In genomic region chr12:6529291-6529737, GRCh38 we compare ENCODE assay signal across 22 cellular contexts. TPM values are rescaled to one million over a fixed set of nuclear protein-coding genes. Genes with fewer than 3 reads are reported as not detected.
A peak's percentile ranks its signal among the peaks of the same experiment; 100 is the strongest.
DNase-seq lines count a peak whose midpoint lies in the region; ATAC-seq, FAIRE-seq and TF ChIP-seq lines count a peak whose summit lies in the region.
"Had no signal": no experiment of that assay in that cellular context is flagged by ENCODE, and none has a peak within 500 bp of the region (broad histone marks: within the 10 kb centered on the region; RNA-seq: fewer than 3 reads in every experiment).

No MANE protein-coding gene starts in this region.

- BruUV-seq in HepG2 (replicated peaks; lab: Mats Ljungman, UMichigan), result no TSS peak

- TF ChIP-seq CTCF in HepG2 (CRISPR knock-in tag; IDR thresholded peaks at IDR 0.05), result no peak
- TF ChIP-seq CTCF in right lobe of liver (IDR thresholded peaks at IDR 0.05), result no peak
- no peak for TF ChIP-seq CTCF in RWPE1 (conservative IDR thresholded peaks at IDR 0.05; ENCODE audit: low read depth)
- no peak for TF ChIP-seq CTCF in keratinocyte (optimal IDR thresholded peaks at IDR 0.05 in 1 of 3, IDR thresholded peaks at IDR 0.05 in 1 of 3, conservative IDR thresholded peaks at IDR 0.05 in 1 of 3; ENCODE audit: extremely low read depth in 1 of 3, insufficient read depth in 2 of 3, low read length in 3 of 3)

- WGBS in HepG2 (ENCODE audit: low lambda C conversion rate), result 96% methylated on average over 5 of the region's 9 CpGs
- 100% methylated on average over 3 of the region's 9 CpGs for WGBS in right lobe of liver (ENCODE audit: insufficient coverage, low coverage, low lambda C conversion rate, missing lambda C conversion rate)

- no peak overlapping the region for H3K27ac ChIP-seq in HepG2 (ENCODE audit: extremely low read length, insufficient read depth, low read length)
- H3K27ac ChIP-seq in right lobe of liver, result no peak overlapping the region
- H3K27ac ChIP-seq in RWPE1, result peak overlapping the region; percentile 44
- H3K27ac ChIP-seq in keratinocyte (ENCODE audit: control insufficient read depth, insufficient read depth, low read length), result peak overlapping the region; percentile 20
- H3K27ac ChIP-seq: foreskin keratinocyte, lower lobe of right lung, testis had no signal

- TF ChIP-seq EP300 in HepG2 (IDR thresholded peaks at IDR 0.05; ENCODE audit: low read depth in 2 of 2, low read length in 2 of 2) (no peak), HepG2 (CRISPR knock-in tag; IDR thresholded peaks at IDR 0.05; ENCODE audit: borderline replicate concordance) (no peak)

- in situ Hi-C loops in HepG2 (cut with HindIII; ENCODE audit: extremely low pct_ligation_motif_present, low pct_unique_long_range_greater_than_20kb), result no loop called here

- H3K4me1 ChIP-seq in HepG2 (ENCODE audit: insufficient read depth, low read length), result peaks cover 28% of the 10 kb centered on the region
- peaks cover 0 to 20% (median 10%) of the 10 kb centered on the region in 4 donors for H3K4me1 ChIP-seq in right lobe of liver
- H3K4me1 ChIP-seq in keratinocyte (ENCODE audit: control insufficient read depth, extremely low read depth, insufficient read depth, low read length), result peaks cover 41% of the 10 kb centered on the region

- TF ChIP-seq RAD21 in HepG2 (CRISPR knock-in tag; IDR thresholded peaks at IDR 0.05), result no peak

- no peak for DNase-seq in HepG2 (ENCODE audit: low spot score)
- no peak for DNase-seq in right lobe of liver
- DNase-seq in RWPE1 (ENCODE audit: low spot score), result no peak
- no peak for DNase-seq in keratinocyte (ENCODE audit: low read depth, low spot score)
- DNase-seq in foreskin melanocyte, result no peak
- DNase-seq: DMS79; hippocampal formation; lower lobe of right lung; NCI-H146; NCI-H2171; NCI-H69; stimulated activated CD4-positive, alpha-beta T cell treated with anti-CD3 and anti-CD28 coated beads, Interleukin-15, amount 100 ng/mL, for 24 hours; SW 1271; testis had no signal

- H3K9ac ChIP-seq in HepG2 (ENCODE audit: insufficient read depth, low read depth, low read length) (no peak overlapping the region), keratinocyte (ENCODE audit: control insufficient read depth, extremely low read depth, insufficient read depth, low read length) (peak overlapping the region; percentile 4)

- H4K20me1 ChIP-seq in HepG2 (ENCODE audit: insufficient read depth, low read length), result no peaks in the 10 kb centered on the region
- no peaks in the 10 kb centered on the region for H4K20me1 ChIP-seq in keratinocyte (ENCODE audit: control insufficient read depth, extremely low read depth, insufficient read depth, low read length)

- intact Hi-C loops in HepG2 (cut with micrococcal nuclease; ENCODE audit: unreplicated experiment), result no loop called here
- intact Hi-C loops in right lobe of liver (cut with DNase I), result no loop called here

- no peak for ATAC-seq in HepG2
- no peak for ATAC-seq in right lobe of liver
- ATAC-seq in GM21576 (IDR thresholded peaks at IDR 0.05; ENCODE audit: unreplicated experiment), result no peak
- no peak for ATAC-seq in HG02885 (IDR thresholded peaks at IDR 0.05; ENCODE audit: poor library complexity, unreplicated experiment)
- ATAC-seq: activated CD4-positive, CD25-positive, alpha-beta regulatory T cell treated with anti-CD3 and anti-CD28 coated beads, Interleukin-2, amount 50 U/mL, for 24 hours; activated T-helper 17 cell treated with anti-CD3 and anti-CD28 coated beads, Interleukin-2, amount 50 U/mL, for 72 hours; lower lobe of right lung; right cardiac atrium had no signal

- dilution Hi-C loops in keratinocyte (cut with MboI; ENCODE audit: extremely low pct_ligation_motif_present, low sequenced_read_pairs), result no loop called here

- no peak overlapping the region for H3K4me2 ChIP-seq in HepG2 (ENCODE audit: low read depth, low read length)
- peak overlapping the region; percentile 39 for H3K4me2 ChIP-seq in keratinocyte (ENCODE audit: control insufficient read depth, extremely low read depth, insufficient read depth, low read depth, low read length)

- no peak overlapping the region for H2AFZ ChIP-seq in HepG2 (ENCODE audit: low read length)
- H2AFZ ChIP-seq in keratinocyte (ENCODE audit: control insufficient read depth, low read length), result no peak overlapping the region

- TF ChIP-seq POLR2A in HepG2 (IDR thresholded peaks at IDR 0.05; ENCODE audit: insufficient read depth in 1 of 2, low read depth in 2 of 2, low read length in 2 of 2) (no peak), right lobe of liver (IDR thresholded peaks at IDR 0.05) (no peak)

- no peaks in the 10 kb centered on the region for H3K9me1 ChIP-seq in keratinocyte (ENCODE audit: control insufficient read depth, extremely low read depth, insufficient read depth, low read length)

- H3K79me2 ChIP-seq in HepG2 (ENCODE audit: insufficient read depth, low read length), result peaks cover 8% of the 10 kb centered on the region
- peaks cover under 1% of the 10 kb centered on the region for H3K79me2 ChIP-seq in keratinocyte (ENCODE audit: control insufficient read depth, insufficient read depth, low read length)

- H3K36me3 ChIP-seq in HepG2 (replicated peaks in 1 of 2; ENCODE audit: control insufficient read depth in 1 of 2, insufficient read depth in 2 of 2, low read length in 2 of 2), result peaks cover 40 to 67% of the 10 kb centered on the region in 2 experiments
- H3K36me3 ChIP-seq in right lobe of liver, result peaks cover 0 to 63% (median 17%) of the 10 kb centered on the region in 4 donors
- H3K36me3 ChIP-seq in keratinocyte (ENCODE audit: control insufficient read depth in 2 of 2, extremely low read depth in 1 of 2, insufficient read depth in 2 of 2, low read length in 2 of 2), result peaks cover 16 to 56% of the 10 kb centered on the region in 2 experiments

- POLR2A ChIA-PET in HepG2 (lab: Yijun Ruan, JAX) (interaction anchor here (1.2 kb wide), 1 partner anchor 9 kb away, joined by 3 read pairs; no protein-coding TSS in a partner anchor), RWPE1 (lab: Yijun Ruan, JAX; ENCODE audit: low non-redundant PET) (no interaction called here)

- FAIRE-seq in HepG2 (lab: Jason Lieb, UNC), result no peak
- no peak for FAIRE-seq in keratinocyte (lab: Jason Lieb, UNC)
- FAIRE-seq: GM12892 had no signal

- H3K9me3 ChIP-seq in HepG2 (ENCODE audit: low read length) (no peaks in the 10 kb centered on the region), right lobe of liver (no peaks in the 10 kb centered on the region), keratinocyte (ENCODE audit: control insufficient read depth, low read depth, low read length) (no peaks in the 10 kb centered on the region)
- H3K9me3 ChIP-seq: HAP-1, lower lobe of right lung, testis had no signal

- no peak overlapping the region for H3K4me3 ChIP-seq in HepG2 (replicated peaks in 1 of 3; ENCODE audit: insufficient read depth in 1 of 3, low read depth in 2 of 3, low read length in 3 of 3)
- no peak overlapping the region for H3K4me3 ChIP-seq in right lobe of liver
- no peak overlapping the region for H3K4me3 ChIP-seq in keratinocyte (ENCODE audit: control insufficient read depth in 2 of 3, extremely low read depth in 1 of 3, insufficient read depth in 2 of 3, low read depth in 1 of 3, low read length in 3 of 3)
- H3K4me3 ChIP-seq: HAP-1, lower lobe of right lung, testis had no signal

- H3K27me3 ChIP-seq in HepG2 (ENCODE audit: control insufficient read depth in 1 of 2, insufficient read depth in 2 of 2, low read length in 2 of 2) (no peaks in the 10 kb centered on the region), right lobe of liver (no peaks in the 10 kb centered on the region), keratinocyte (ENCODE audit: control insufficient read depth, extremely low read depth, insufficient read depth, low read length) (no peaks in the 10 kb centered on the region)
- H3K27me3 ChIP-seq: foreskin keratinocyte, testis had no signal

- CTCF ChIA-PET in HepG2 (lab: Yijun Ruan, JAX; ENCODE audit: low intra/inter-chr PET ratio, low total read pairs) (no interaction called here), RWPE1 (lab: Yijun Ruan, JAX) (interaction anchor here (0.7 to 1.1 kb wide), 2 partner anchors 29 to 362 kb away, joined by 3 to 7 read pairs; no protein-coding TSS in a partner anchor)

RNA-seq across cellular contexts. Expression of gene GAPDH, which starts 5.0 kb away (rescaled TPM):
- total RNA-seq in HepG2 (2016; rRNA removed; fragmentation: Illumina TruSeq; extraction: Trizol) (3,038 and 4,052 TPM in 2 replicates), right lobe of liver (1,000 to 10,000 TPM in 4 of 6 experiments, 100 to 1,000 TPM in 2; 788 to 3,247 (median 1,580) TPM)
- 4,250 and 4,349 TPM in 2 replicates for total RNA-seq in HepG2 (2016; cell fraction: cytosol; rRNA removed; fragmentation: Illumina TruSeq; extraction: Trizol; ENCODE audit: low read depth)
- 3,016 and 4,088 TPM in 2 replicates for total RNA-seq in HepG2 (2016; cell fraction: insoluble cytoplasmic fraction; rRNA removed; fragmentation: Illumina TruSeq; extraction: Trizol)
- total RNA-seq in HepG2 (2016; cell fraction: membrane; rRNA removed; fragmentation: Illumina TruSeq; extraction: Trizol), result 3,384 and 3,615 TPM in 2 replicates
- total RNA-seq in HepG2 (2016; cell fraction: nucleus; rRNA removed; fragmentation: Illumina TruSeq; extraction: Trizol), result 1,080 and 1,144 TPM in 2 replicates
- polyA plus RNA-seq in HepG2 (2011; rRNA removed) (12,395 and 12,722 TPM in 2 replicates), keratinocyte (8,390 to 11,361 TPM (median 8,495 TPM) in 3 replicates)
- polyA plus RNA-seq in HepG2 (2011; cell fraction: cytosol; rRNA removed), result 13,143 and 20,886 TPM in 2 replicates
- 4,563 and 5,385 TPM in 2 replicates for polyA plus RNA-seq in HepG2 (2011; cell fraction: nucleus; rRNA removed)
- 4,491 and 5,608 TPM in 2 replicates for polyA plus RNA-seq in HepG2 (2012)
- 5,853 and 5,973 TPM in 2 replicates for polyA plus RNA-seq in HepG2 (2016; cell fraction: cytosol; fragmentation: Illumina TruSeq; extraction: Trizol; ENCODE audit: low read depth)
- polyA plus RNA-seq in HepG2 (2016; cell fraction: insoluble cytoplasmic fraction; fragmentation: Illumina TruSeq; extraction: Trizol; ENCODE audit: low read depth), result 5,263 and 5,331 TPM in 2 replicates
- polyA plus RNA-seq in HepG2 (2016; cell fraction: membrane; fragmentation: Illumina TruSeq; extraction: Trizol; ENCODE audit: low read depth), result 4,187 and 4,205 TPM in 2 replicates
- polyA plus RNA-seq in HepG2 (2016; cell fraction: nucleus; fragmentation: Illumina TruSeq; extraction: Trizol; ENCODE audit: insufficient read depth, low read depth), result 2,003 and 2,068 TPM in 2 replicates
- polyA minus RNA-seq in HepG2 (2011; rRNA and poly(A)+ RNA removed; ENCODE audit: low replicate concordance), result 14,131 and 14,841 TPM in 2 replicates
- polyA minus RNA-seq in HepG2 (2011; cell fraction: cytosol; rRNA and poly(A)+ RNA removed), result 5,645 and 5,680 TPM in 2 replicates
- 1,044 and 1,523 TPM in 2 replicates for polyA minus RNA-seq in HepG2 (2011; cell fraction: nucleus; rRNA and poly(A)+ RNA removed)
- polyA plus RNA-seq in keratinocyte (2011; ENCODE audit: low read depth), result 464 TPM
- polyA plus RNA-seq in keratinocyte (2011; cell fraction: cytosol; rRNA removed), result 9,909 and 15,796 TPM in 2 replicates
- 2,407 and 3,190 TPM in 2 replicates for polyA plus RNA-seq in keratinocyte (2011; cell fraction: nucleus; rRNA removed)
- polyA plus RNA-seq in keratinocyte (2012; ENCODE audit: low replicate concordance), result 2,657 and 5,888 TPM in 2 replicates
- polyA minus RNA-seq in keratinocyte, result 9,189 to 16,538 TPM (median 11,739 TPM) in 3 replicates
- 9,400 TPM for polyA minus RNA-seq in keratinocyte (2011; cell fraction: cytosol; rRNA and poly(A)+ RNA removed)
- 1,390 and 1,424 TPM in 2 replicates for polyA minus RNA-seq in keratinocyte (2011; cell fraction: nucleus; rRNA and poly(A)+ RNA removed)

RNA-seq across cellular contexts. Expression of gene IFFO1, which starts 26.5 kb away (rescaled TPM):
- 7.0 and 12.8 TPM in 2 replicates for total RNA-seq in HepG2 (2016; rRNA removed; fragmentation: Illumina TruSeq; extraction: Trizol)
- total RNA-seq in HepG2 (2016; cell fraction: cytosol; rRNA removed; fragmentation: Illumina TruSeq; extraction: Trizol; ENCODE audit: low read depth), result 2.3 and 2.6 TPM in 2 replicates
- total RNA-seq in HepG2 (2016; cell fraction: insoluble cytoplasmic fraction; rRNA removed; fragmentation: Illumina TruSeq; extraction: Trizol), result 6.1 and 12.5 TPM in 2 replicates
- total RNA-seq in HepG2 (2016; cell fraction: membrane; rRNA removed; fragmentation: Illumina TruSeq; extraction: Trizol), result 4.1 and 5.9 TPM in 2 replicates
- total RNA-seq in HepG2 (2016; cell fraction: nucleus; rRNA removed; fragmentation: Illumina TruSeq; extraction: Trizol), result 13.7 and 16.1 TPM in 2 replicates
- polyA plus RNA-seq in HepG2 (2011; rRNA removed), result 14.6 and 18.3 TPM in 2 replicates
- 7.8 and 9.6 TPM in 2 replicates for polyA plus RNA-seq in HepG2 (2011; cell fraction: cytosol; rRNA removed)
- polyA plus RNA-seq in HepG2 (2011; cell fraction: nucleus; rRNA removed), result 132 TPM in 2 replicates
- 8.0 and 11.7 TPM in 2 replicates for polyA plus RNA-seq in HepG2 (2012)
- polyA plus RNA-seq in HepG2 (2016; cell fraction: cytosol; fragmentation: Illumina TruSeq; extraction: Trizol; ENCODE audit: low read depth), result 1.9 TPM in 2 replicates
- 6.6 and 8.2 TPM in 2 replicates for polyA plus RNA-seq in HepG2 (2016; cell fraction: insoluble cytoplasmic fraction; fragmentation: Illumina TruSeq; extraction: Trizol; ENCODE audit: low read depth)
- 3.2 and 3.5 TPM in 2 replicates for polyA plus RNA-seq in HepG2 (2016; cell fraction: membrane; fragmentation: Illumina TruSeq; extraction: Trizol; ENCODE audit: low read depth)
- 54.2 and 55.8 TPM in 2 replicates for polyA plus RNA-seq in HepG2 (2016; cell fraction: nucleus; fragmentation: Illumina TruSeq; extraction: Trizol; ENCODE audit: insufficient read depth, low read depth)
- 0.61 and 11.8 TPM in 2 replicates for polyA minus RNA-seq in HepG2 (2011; rRNA and poly(A)+ RNA removed; ENCODE audit: low replicate concordance)
- polyA minus RNA-seq in HepG2 (2011; cell fraction: cytosol; rRNA and poly(A)+ RNA removed), result 2.9 and 3.4 TPM in 2 replicates
- 12.5 and 14.4 TPM in 2 replicates for polyA minus RNA-seq in HepG2 (2011; cell fraction: nucleus; rRNA and poly(A)+ RNA removed)
- 1 to 10 TPM; 5.5 to 9.3 (median 7.4) TPM for total RNA-seq in right lobe of liver
- polyA plus RNA-seq in keratinocyte, result 0.67 to 1.0 TPM (median 0.75 TPM) in 3 replicates
- 0.12 TPM for polyA plus RNA-seq in keratinocyte (2011; ENCODE audit: low read depth)
- polyA plus RNA-seq in keratinocyte (2011; cell fraction: cytosol; rRNA removed), result 0.28 and 0.70 TPM in 2 replicates
- polyA plus RNA-seq in keratinocyte (2011; cell fraction: nucleus; rRNA removed), result 1.0 and 1.3 TPM in 2 replicates
- 0.24 and 0.58 TPM in 2 replicates for polyA plus RNA-seq in keratinocyte (2012; ENCODE audit: low replicate concordance)
- 0.30 to 0.80 TPM (median 0.53 TPM) in 3 replicates for polyA minus RNA-seq in keratinocyte
- polyA minus RNA-seq in keratinocyte (2011; cell fraction: cytosol; rRNA and poly(A)+ RNA removed), result not detected
- polyA minus RNA-seq in keratinocyte (2011; cell fraction: nucleus; rRNA and poly(A)+ RNA removed), result 0.62 and 0.84 TPM in 2 replicates

RNA-seq across cellular contexts. Expression of gene NCAPD2, which starts 35.4 kb away (rescaled TPM):
- total RNA-seq in HepG2 (2016; rRNA removed; fragmentation: Illumina TruSeq; extraction: Trizol) (65.6 and 100 TPM in 2 replicates), right lobe of liver (10 to 100 TPM in 2 of 6 experiments, 1 to 10 TPM in 4; 6.2 to 40.9 (median 8.4) TPM)
- 7.2 and 7.6 TPM in 2 replicates for total RNA-seq in HepG2 (2016; cell fraction: cytosol; rRNA removed; fragmentation: Illumina TruSeq; extraction: Trizol; ENCODE audit: low read depth)
- total RNA-seq in HepG2 (2016; cell fraction: insoluble cytoplasmic fraction; rRNA removed; fragmentation: Illumina TruSeq; extraction: Trizol), result 68.5 and 86.5 TPM in 2 replicates
- 25.1 and 25.2 TPM in 2 replicates for total RNA-seq in HepG2 (2016; cell fraction: membrane; rRNA removed; fragmentation: Illumina TruSeq; extraction: Trizol)
- total RNA-seq in HepG2 (2016; cell fraction: nucleus; rRNA removed; fragmentation: Illumina TruSeq; extraction: Trizol), result 57.8 and 60.8 TPM in 2 replicates
- polyA plus RNA-seq in HepG2 (2011; rRNA removed) (42.8 and 51.1 TPM in 2 replicates), keratinocyte (12.3 to 34.6 TPM (median 33.7 TPM) in 3 replicates)
- 32.2 and 41.0 TPM in 2 replicates for polyA plus RNA-seq in HepG2 (2011; cell fraction: cytosol; rRNA removed)
- 46.7 and 50.4 TPM in 2 replicates for polyA plus RNA-seq in HepG2 (2011; cell fraction: nucleus; rRNA removed)
- 31.0 and 53.6 TPM in 2 replicates for polyA plus RNA-seq in HepG2 (2012)
- polyA plus RNA-seq in HepG2 (2016; cell fraction: cytosol; fragmentation: Illumina TruSeq; extraction: Trizol; ENCODE audit: low read depth), result 3.4 and 4.5 TPM in 2 replicates
- 56.7 and 71.7 TPM in 2 replicates for polyA plus RNA-seq in HepG2 (2016; cell fraction: insoluble cytoplasmic fraction; fragmentation: Illumina TruSeq; extraction: Trizol; ENCODE audit: low read depth)
- 12.3 and 13.7 TPM in 2 replicates for polyA plus RNA-seq in HepG2 (2016; cell fraction: membrane; fragmentation: Illumina TruSeq; extraction: Trizol; ENCODE audit: low read depth)
- 73.7 and 78.3 TPM in 2 replicates for polyA plus RNA-seq in HepG2 (2016; cell fraction: nucleus; fragmentation: Illumina TruSeq; extraction: Trizol; ENCODE audit: insufficient read depth, low read depth)
- polyA minus RNA-seq in HepG2 (2011; rRNA and poly(A)+ RNA removed; ENCODE audit: low replicate concordance), result 92.8 and 252 TPM in 2 replicates
- polyA minus RNA-seq in HepG2 (2011; cell fraction: cytosol; rRNA and poly(A)+ RNA removed), result 51.6 and 71.6 TPM in 2 replicates
- polyA minus RNA-seq in HepG2 (2011; cell fraction: nucleus; rRNA and poly(A)+ RNA removed), result 62.8 and 68.9 TPM in 2 replicates
- 10.5 TPM for polyA plus RNA-seq in keratinocyte (2011; ENCODE audit: low read depth)
- 12.0 and 14.9 TPM in 2 replicates for polyA plus RNA-seq in keratinocyte (2011; cell fraction: cytosol; rRNA removed)
- polyA plus RNA-seq in keratinocyte (2011; cell fraction: nucleus; rRNA removed), result 17.8 and 18.1 TPM in 2 replicates
- 6.2 and 29.3 TPM in 2 replicates for polyA plus RNA-seq in keratinocyte (2012; ENCODE audit: low replicate concordance)
- polyA minus RNA-seq in keratinocyte, result 18.2 to 60.7 TPM (median 52.1 TPM) in 3 replicates
- 25.1 TPM for polyA minus RNA-seq in keratinocyte (2011; cell fraction: cytosol; rRNA and poly(A)+ RNA removed)
- 17.0 and 26.1 TPM in 2 replicates for polyA minus RNA-seq in keratinocyte (2011; cell fraction: nucleus; rRNA and poly(A)+ RNA removed)

RNA-seq across cellular contexts. Expression of gene MRPL51, which starts 36.3 kb away (rescaled TPM):
- total RNA-seq in HepG2 (2016; rRNA removed; fragmentation: Illumina TruSeq; extraction: Trizol) (278 and 343 TPM in 2 replicates), right lobe of liver (100 to 1,000 TPM in 1 of 6 experiments, 10 to 100 TPM in 5; 38.2 to 104 (median 80.2) TPM)
- 189 and 218 TPM in 2 replicates for total RNA-seq in HepG2 (2016; cell fraction: cytosol; rRNA removed; fragmentation: Illumina TruSeq; extraction: Trizol; ENCODE audit: low read depth)
- total RNA-seq in HepG2 (2016; cell fraction: insoluble cytoplasmic fraction; rRNA removed; fragmentation: Illumina TruSeq; extraction: Trizol), result 286 and 361 TPM in 2 replicates
- total RNA-seq in HepG2 (2016; cell fraction: membrane; rRNA removed; fragmentation: Illumina TruSeq; extraction: Trizol), result 199 and 207 TPM in 2 replicates
- total RNA-seq in HepG2 (2016; cell fraction: nucleus; rRNA removed; fragmentation: Illumina TruSeq; extraction: Trizol), result 80.6 and 104 TPM in 2 replicates
- polyA plus RNA-seq in HepG2 (2011; rRNA removed) (52.5 and 64.8 TPM in 2 replicates), keratinocyte (76.5 to 184 TPM (median 130 TPM) in 3 replicates)
- 82.5 and 89.0 TPM in 2 replicates for polyA plus RNA-seq in HepG2 (2011; cell fraction: cytosol; rRNA removed)
- polyA plus RNA-seq in HepG2 (2011; cell fraction: nucleus; rRNA removed), result 20.2 and 20.8 TPM in 2 replicates
- 128 and 181 TPM in 2 replicates for polyA plus RNA-seq in HepG2 (2012)
- 188 and 220 TPM in 2 replicates for polyA plus RNA-seq in HepG2 (2016; cell fraction: cytosol; fragmentation: Illumina TruSeq; extraction: Trizol; ENCODE audit: low read depth)
- polyA plus RNA-seq in HepG2 (2016; cell fraction: insoluble cytoplasmic fraction; fragmentation: Illumina TruSeq; extraction: Trizol; ENCODE audit: low read depth), result 342 and 349 TPM in 2 replicates
- 177 and 178 TPM in 2 replicates for polyA plus RNA-seq in HepG2 (2016; cell fraction: membrane; fragmentation: Illumina TruSeq; extraction: Trizol; ENCODE audit: low read depth)
- polyA plus RNA-seq in HepG2 (2016; cell fraction: nucleus; fragmentation: Illumina TruSeq; extraction: Trizol; ENCODE audit: insufficient read depth, low read depth), result 114 and 136 TPM in 2 replicates
- 25.3 and 67.0 TPM in 2 replicates for polyA minus RNA-seq in HepG2 (2011; rRNA and poly(A)+ RNA removed; ENCODE audit: low replicate concordance)
- polyA minus RNA-seq in HepG2 (2011; cell fraction: cytosol; rRNA and poly(A)+ RNA removed), result 12.4 and 18.6 TPM in 2 replicates
- 10.1 and 13.3 TPM in 2 replicates for polyA minus RNA-seq in HepG2 (2011; cell fraction: nucleus; rRNA and poly(A)+ RNA removed)
- 76.9 TPM for polyA plus RNA-seq in keratinocyte (2011; ENCODE audit: low read depth)
- 155 and 198 TPM in 2 replicates for polyA plus RNA-seq in keratinocyte (2011; cell fraction: cytosol; rRNA removed)
- polyA plus RNA-seq in keratinocyte (2011; cell fraction: nucleus; rRNA removed), result 60.2 and 69.9 TPM in 2 replicates
- 163 and 213 TPM in 2 replicates for polyA plus RNA-seq in keratinocyte (2012; ENCODE audit: low replicate concordance)
- 8.3 to 26.0 TPM (median 23.7 TPM) in 3 replicates for polyA minus RNA-seq in keratinocyte
- polyA minus RNA-seq in keratinocyte (2011; cell fraction: cytosol; rRNA and poly(A)+ RNA removed), result 31.7 TPM
- 7.3 and 7.8 TPM in 2 replicates for polyA minus RNA-seq in keratinocyte (2011; cell fraction: nucleus; rRNA and poly(A)+ RNA removed)

RNA-seq across cellular contexts. Expression of gene NOP2, which starts 38.8 kb away (rescaled TPM):
- total RNA-seq in HepG2 (2016; rRNA removed; fragmentation: Illumina TruSeq; extraction: Trizol) (50.0 and 56.7 TPM in 2 replicates), right lobe of liver (10 to 100 TPM; 12.6 to 20.1 (median 18.5) TPM)
- total RNA-seq in HepG2 (2016; cell fraction: cytosol; rRNA removed; fragmentation: Illumina TruSeq; extraction: Trizol; ENCODE audit: low read depth), result 12.9 and 15.9 TPM in 2 replicates
- 47.8 and 60.1 TPM in 2 replicates for total RNA-seq in HepG2 (2016; cell fraction: insoluble cytoplasmic fraction; rRNA removed; fragmentation: Illumina TruSeq; extraction: Trizol)
- 14.5 and 16.3 TPM in 2 replicates for total RNA-seq in HepG2 (2016; cell fraction: membrane; rRNA removed; fragmentation: Illumina TruSeq; extraction: Trizol)
- 58.7 and 75.9 TPM in 2 replicates for total RNA-seq in HepG2 (2016; cell fraction: nucleus; rRNA removed; fragmentation: Illumina TruSeq; extraction: Trizol)
- polyA plus RNA-seq in HepG2 (2011; rRNA removed) (47.3 and 52.9 TPM in 2 replicates), keratinocyte (85.9 to 108 TPM (median 94.4 TPM) in 3 replicates)
- polyA plus RNA-seq in HepG2 (2011; cell fraction: cytosol; rRNA removed), result 23.1 and 25.0 TPM in 2 replicates
- polyA plus RNA-seq in HepG2 (2011; cell fraction: nucleus; rRNA removed), result 189 and 191 TPM in 2 replicates
- polyA plus RNA-seq in HepG2 (2012), result 39.3 and 51.1 TPM in 2 replicates
- 5.0 and 5.2 TPM in 2 replicates for polyA plus RNA-seq in HepG2 (2016; cell fraction: cytosol; fragmentation: Illumina TruSeq; extraction: Trizol; ENCODE audit: low read depth)
- 58.8 and 61.3 TPM in 2 replicates for polyA plus RNA-seq in HepG2 (2016; cell fraction: insoluble cytoplasmic fraction; fragmentation: Illumina TruSeq; extraction: Trizol; ENCODE audit: low read depth)
- polyA plus RNA-seq in HepG2 (2016; cell fraction: membrane; fragmentation: Illumina TruSeq; extraction: Trizol; ENCODE audit: low read depth), result 8.6 and 9.0 TPM in 2 replicates
- polyA plus RNA-seq in HepG2 (2016; cell fraction: nucleus; fragmentation: Illumina TruSeq; extraction: Trizol; ENCODE audit: insufficient read depth, low read depth), result 230 and 250 TPM in 2 replicates
- polyA minus RNA-seq in HepG2 (2011; rRNA and poly(A)+ RNA removed; ENCODE audit: low replicate concordance), result 70.3 and 126 TPM in 2 replicates
- polyA minus RNA-seq in HepG2 (2011; cell fraction: cytosol; rRNA and poly(A)+ RNA removed), result 17.4 and 20.0 TPM in 2 replicates
- 63.5 and 67.9 TPM in 2 replicates for polyA minus RNA-seq in HepG2 (2011; cell fraction: nucleus; rRNA and poly(A)+ RNA removed)
- polyA plus RNA-seq in keratinocyte (2011; ENCODE audit: low read depth), result 80.5 TPM
- polyA plus RNA-seq in keratinocyte (2011; cell fraction: cytosol; rRNA removed), result 47.6 and 60.9 TPM in 2 replicates
- polyA plus RNA-seq in keratinocyte (2011; cell fraction: nucleus; rRNA removed), result 204 and 213 TPM in 2 replicates
- polyA plus RNA-seq in keratinocyte (2012; ENCODE audit: low replicate concordance), result 43.9 and 68.1 TPM in 2 replicates
- 42.4 to 61.1 TPM (median 42.9 TPM) in 3 replicates for polyA minus RNA-seq in keratinocyte
- polyA minus RNA-seq in keratinocyte (2011; cell fraction: cytosol; rRNA and poly(A)+ RNA removed), result 31.8 TPM
- 46.1 and 59.3 TPM in 2 replicates for polyA minus RNA-seq in keratinocyte (2011; cell fraction: nucleus; rRNA and poly(A)+ RNA removed)

Comparison
In these comparisons a context has a peak if more than half of its experiments do, and no peak if none do; other contexts are left out.
1. H3K27ac ChIP-seq: peak in RWPE1 (single experiment) and keratinocyte (single experiment); none in HepG2 (single experiment) and right lobe of liver (0 of 3).